17 cellular contexts compared by ENCODE assay signal in the genomic region with DNA sequence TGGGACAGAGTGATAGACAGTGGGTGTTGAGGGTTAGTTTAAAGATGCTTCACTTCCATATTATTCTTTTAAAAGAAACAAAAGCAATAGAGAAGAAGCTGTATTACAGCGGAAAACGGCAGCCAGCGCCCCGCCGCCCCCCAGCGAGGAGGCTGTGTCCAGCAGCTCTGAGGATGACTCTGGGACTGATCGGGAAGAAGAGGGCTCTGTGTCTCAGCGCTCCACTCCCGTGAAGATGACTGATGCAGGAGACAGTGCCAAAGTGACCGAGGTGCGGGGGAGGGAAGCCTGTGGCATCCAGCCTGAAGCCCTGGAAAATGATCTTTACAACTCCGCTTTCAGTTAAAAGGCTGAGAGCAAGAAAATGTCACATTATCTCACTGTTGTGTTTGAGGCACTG.
DNase-seq lines count a peak whose midpoint lies in the region; TF ChIP-seq lines count a peak whose summit lies in the region.
"Had no signal": no experiment of that assay in that cellular context is flagged by ENCODE, and none has a peak within 500 bp of the region (broad histone marks: within the 10 kb centered on the region; RNA-seq: fewer than 3 reads in every experiment).

No MANE protein-coding gene starts in this region.

- H3K4me2 ChIP-seq in H9 (ENCODE audit: insufficient read depth, insufficient read length, low read length) (no peak overlapping the region), mesenchymal stem cell (ENCODE audit: low read length, poor library complexity, severe bottlenecking) (no peak overlapping the region)

- H4K20me1 ChIP-seq in H9 (ENCODE audit: control insufficient read depth, insufficient read depth, insufficient read length) = no peaks in the 10 kb centered on the region

- no peak overlapping the region for H4K5ac ChIP-seq in H9 (ENCODE audit: insufficient read length, low read depth, low read length)

- no peaks in the 10 kb centered on the region for H3K79me1 ChIP-seq in H9 (ENCODE audit: insufficient read depth, low read depth, low read length, poor library complexity, severe bottlenecking)
- H3K79me1 ChIP-seq in mesenchymal stem cell (replicated peaks; ENCODE audit: low read length, poor library complexity, severe bottlenecking) = no peaks in the 10 kb centered on the region

- H4K8ac ChIP-seq in H9 (replicated peaks; ENCODE audit: insufficient read length, low read depth, low read length) (no peak overlapping the region), mesenchymal stem cell (ENCODE audit: low read length) (no peak overlapping the region)

- H3K9ac ChIP-seq in H9 (ENCODE audit: extremely low read depth, insufficient read length, low read length) = no peak overlapping the region
- peak overlapping the region; percentile 45 for H3K9ac ChIP-seq in mesenchymal stem cell (ENCODE audit: low read length)

- no peak overlapping the region for H3T11ph ChIP-seq in H9 (ENCODE audit: low read length)

- no peak overlapping the region for H2BK15ac ChIP-seq in H9 (ENCODE audit: low read depth, low read length)
- no peak overlapping the region for H2BK15ac ChIP-seq in mesenchymal stem cell (ENCODE audit: low read depth, poor library complexity, severe bottlenecking)

- H3K36me3 Mint-ChIP-seq in H9 (ENCODE audit: insufficient read depth in 1 of 3, low read depth in 3 of 3) = peaks cover 5 to 11% (median 5%) of the 10 kb centered on the region in 3 experiments

- H3K23ac ChIP-seq in H9 (ENCODE audit: insufficient read length, low read depth, low read length) (no peak overlapping the region), mesenchymal stem cell (ENCODE audit: low read length in 2 of 2) (no peak overlapping the region)

- H3K9me3 ChIP-seq in H9 (ENCODE audit: control insufficient read depth, low read depth, low read length) (no peaks in the 10 kb centered on the region), mesenchymal stem cell (ENCODE audit: control insufficient read depth, low read length) (no peaks in the 10 kb centered on the region), testis (no peaks in the 10 kb centered on the region), spleen (no peaks in the 10 kb centered on the region)
- H3K9me3 ChIP-seq: colonic mucosa, heart right ventricle, pancreas had no signal

- no peak overlapping the region for H2AFZ ChIP-seq in H9 (ENCODE audit: low read length)
- no peak overlapping the region for H2AFZ ChIP-seq in mesenchymal stem cell (ENCODE audit: low read depth, low read length)
- H2AFZ ChIP-seq: PC-9 had no signal

- H3K14ac ChIP-seq in H9 (ENCODE audit: insufficient read depth, low read length) (no peak overlapping the region), mesenchymal stem cell (ENCODE audit: low read length in 2 of 2) (no peak overlapping the region)

- no peak overlapping the region for H2BK5ac ChIP-seq in H9 (ENCODE audit: insufficient read length, low read length)
- H2BK5ac ChIP-seq in mesenchymal stem cell (ENCODE audit: low read depth, low read length, poor library complexity, severe bottlenecking) = no peak overlapping the region

- no peaks in the 10 kb centered on the region for H3K27me3 ChIP-seq in H9 (ENCODE audit: insufficient read depth, low read length)
- H3K27me3 ChIP-seq in brain microvascular endothelial cell (replicated peaks) = no peaks in the 10 kb centered on the region
- no peaks in the 10 kb centered on the region for H3K27me3 ChIP-seq in mesenchymal stem cell (ENCODE audit: control insufficient read depth in 1 of 2, insufficient read depth in 1 of 2, low read length in 2 of 2)
- no peaks in the 10 kb centered on the region for H3K27me3 ChIP-seq in testis
- no peaks in the 10 kb centered on the region for H3K27me3 ChIP-seq in spleen (replicated peaks in 1 of 7)
- H3K27me3 ChIP-seq: colonic mucosa, heart right ventricle, pancreas had no signal

- H3K4me3 ChIP-seq in brain microvascular endothelial cell (ENCODE audit: low read depth, low read length) (no peak overlapping the region), mesenchymal stem cell (ENCODE audit: insufficient read depth in 1 of 2, low read depth in 1 of 2, low read length in 2 of 2) (no peak overlapping the region), testis (no peak overlapping the region), spleen (no peak overlapping the region)
- H3K4me3 ChIP-seq: colonic mucosa, heart right ventricle, pancreas, PC-9 had no signal

- TF ChIP-seq CTCF in H9 (conservative IDR thresholded peaks at IDR 0.05) (no peak), brain microvascular endothelial cell (IDR thresholded peaks at IDR 0.05; ENCODE audit: low read depth, low read length, missing control alignments) (peak; percentile 56), testis (IDR thresholded peaks at IDR 0.05) (no peak), spleen (IDR thresholded peaks at IDR 0.05 in 8 of 11, conservative IDR thresholded peaks at IDR 0.05 in 3 of 11) (no peak)

- WGBS in H9 (ENCODE audit: extremely low coverage, insufficient read length, low lambda C conversion rate) = no CpG with 5 or more reads among the region's 12 CpGs
- 67% methylated on average over 12 of the region's 12 CpGs for WGBS in mesenchymal stem cell
- WGBS in testis, 2 donors = 71 to 81% methylated on average over 12 of the region's 12 CpGs
- 83 to 93% (median 88%) methylated on average over 12 of the region's 12 CpGs for WGBS in spleen, 5 donors

- no peak overlapping the region for H4K91ac ChIP-seq in H9 (ENCODE audit: insufficient read length, low read depth, low read length)
- no peak overlapping the region for H4K91ac ChIP-seq in mesenchymal stem cell (ENCODE audit: low read length)

- H2AK5ac ChIP-seq in H9 (ENCODE audit: insufficient read length, low read length) = no peak overlapping the region
- peak overlapping the region; percentile 71 for H2AK5ac ChIP-seq in mesenchymal stem cell (ENCODE audit: low read length, severe bottlenecking)

- H3K4ac ChIP-seq in H9 (ENCODE audit: low read depth, low read length) (no peak overlapping the region), mesenchymal stem cell (ENCODE audit: low read depth in 1 of 2, low read length in 2 of 2) (no peak overlapping the region)

- no peaks in the 10 kb centered on the region for H3K36me3 ChIP-seq in brain microvascular endothelial cell (replicated peaks)
- H3K36me3 ChIP-seq in mesenchymal stem cell (ENCODE audit: control insufficient read depth in 1 of 2, insufficient read depth in 2 of 2, low read depth in 1 of 2, low read length in 2 of 2) = peaks cover 0 to 19% of the 10 kb centered on the region in 2 experiments
- no peaks in the 10 kb centered on the region for H3K36me3 ChIP-seq in testis (ENCODE audit: low read depth, missing control alignments)
- peaks cover 0 to 91% (median 24%) of the 10 kb centered on the region in 6 donors for H3K36me3 ChIP-seq in spleen
- H3K36me3 ChIP-seq: colonic mucosa, pancreas, WERI-Rb-1 had no signal

- peaks cover 3% of the 10 kb centered on the region; the same call in 1 of the 2 replicates for H3K4me1 ChIP-seq in H9 (ENCODE audit: insufficient read depth, low read length)
- peaks cover 5% of the 10 kb centered on the region for H3K4me1 ChIP-seq in mesenchymal stem cell (ENCODE audit: control insufficient read depth, insufficient read depth, low read depth, low read length)
- H3K4me1 ChIP-seq in testis = no peaks in the 10 kb centered on the region
- peaks cover 0 to 28% (median 10%) of the 10 kb centered on the region in 6 donors for H3K4me1 ChIP-seq in spleen
- H3K4me1 ChIP-seq: colonic mucosa had no signal

- no peak overlapping the region for H2BK20ac ChIP-seq in H9 (ENCODE audit: low read depth, low read length, poor library complexity, severe bottlenecking)

- H3K9me3 Mint-ChIP-seq in H9 = no peaks in the 10 kb centered on the region
- H3K9me3 Mint-ChIP-seq: activated T-helper 17 cell treated with anti-CD3 and anti-CD28 coated beads, Interleukin-2, amount 50 U/mL, for 72 hours; stimulated activated naive B cell treated with anti-CD40 and anti-IgM and Interleukin-4, amounts not matched to agents 10 μg/mL and 1 μg/mL and 100 μg/mL, for 72 hours had no signal

- H3K27ac ChIP-seq in H9 (ENCODE audit: insufficient read length, low read depth, low read length) = no peak overlapping the region
- H3K27ac ChIP-seq in brain microvascular endothelial cell = peak overlapping the region; percentile 51
- no peak overlapping the region for H3K27ac ChIP-seq in mesenchymal stem cell (ENCODE audit: low read length, poor library complexity, severe bottlenecking)
- no peak overlapping the region for H3K27ac ChIP-seq in testis
- no peak overlapping the region for H3K27ac ChIP-seq in spleen
- H3K27ac ChIP-seq: colonic mucosa, heart right ventricle, pancreas, PC-9, WERI-Rb-1 had no signal

- H3K4me1 Mint-ChIP-seq in H9 = peaks cover 14 to 25% of the 10 kb centered on the region in 2 experiments
- H3K4me1 Mint-ChIP-seq: activated T-helper 17 cell treated with anti-CD3 and anti-CD28 coated beads, Interleukin-2, amount 50 U/mL, for 72 hours had no signal

- TF ChIP-seq POLR2A in testis (IDR thresholded peaks at IDR 0.05) (no peak), spleen (IDR thresholded peaks at IDR 0.05) (no peak)

- H2BK120ac ChIP-seq in H9 (ENCODE audit: low read depth, low read length, poor library complexity, severe bottlenecking) (no peak overlapping the region), mesenchymal stem cell (ENCODE audit: low read depth, low read length) (peak overlapping the region; percentile 30)

- H3K27me3 Mint-ChIP-seq in H9 (ENCODE audit: low read depth) = no peaks in the 10 kb centered on the region
- H3K27me3 Mint-ChIP-seq: activated T-helper 17 cell treated with anti-CD3 and anti-CD28 coated beads, Interleukin-2, amount 50 U/mL, for 72 hours; stimulated activated naive B cell treated with anti-CD40 and anti-IgM and Interleukin-4, amounts not matched to agents 10 μg/mL and 1 μg/mL and 100 μg/mL, for 72 hours had no signal

- no peak overlapping the region for H3K56ac ChIP-seq in H9 (ENCODE audit: insufficient read length, low read depth, low read length)

- H3K18ac ChIP-seq in H9 (ENCODE audit: insufficient read length, low read depth, low read length) (no peak overlapping the region), mesenchymal stem cell (ENCODE audit: low read depth in 1 of 2, low read length in 2 of 2) (peak overlapping the region in 1 of 2 experiments; percentile 28)

- in situ Hi-C loops in brain microvascular endothelial cell (cut with HindIII; ENCODE audit: low pct_ligation_motif_present, low sequenced_read_pairs) = no loop called here

- peak; percentile 49 for DNase-seq in H9
- peak; percentile 58 for DNase-seq in brain microvascular endothelial cell
- peak; percentile 18 for DNase-seq in mesenchymal stem cell
- DNase-seq in testis = peak; percentile 54
- DNase-seq in HUDEP-2 (lab: John Stamatoyannopoulos, UW; ENCODE audit: unreplicated experiment in 76 of 76) = no peak
- no peak for DNase-seq in foreskin melanocyte
- DNase-seq in spleen = no peak
- DNase-seq: colonic mucosa; heart right ventricle; NCI-H1694 treated with DMSO at 0.1 percent for 48 hours; NCI-H526; pancreas; PC-9; stimulated activated naive B cell treated with anti-CD40 and anti-IgM and Interleukin-4, amounts not matched to agents 10 μg/mL and 1 μg/mL and 100 μg/mL, for 72 hours; SW 1271; WERI-Rb-1 had no signal

- no peaks in the 10 kb centered on the region for H3K79me2 ChIP-seq in H9 (ENCODE audit: insufficient read depth, low read length)

- H3K27ac Mint-ChIP-seq in H9 = peak overlapping the region in 2 of 3 experiments; percentile 29 to 31; a peak in 3 of 7 replicates
- H3K27ac Mint-ChIP-seq: activated T-helper 17 cell treated with anti-CD3 and anti-CD28 coated beads, Interleukin-2, amount 50 U/mL, for 72 hours; stimulated activated naive B cell treated with anti-CD40 and anti-IgM and Interleukin-4, amounts not matched to agents 10 μg/mL and 1 μg/mL and 100 μg/mL, for 72 hours had no signal

- no peak overlapping the region for H3K4me3 Mint-ChIP-seq in H9
- H3K4me3 Mint-ChIP-seq: activated T-helper 17 cell treated with anti-CD3 and anti-CD28 coated beads, Interleukin-2, amount 50 U/mL, for 72 hours; stimulated activated naive B cell treated with anti-CD40 and anti-IgM and Interleukin-4, amounts not matched to agents 10 μg/mL and 1 μg/mL and 100 μg/mL, for 72 hours had no signal

- intact Hi-C loops in testis (cut with DNase I; ENCODE audit: low total_unique reads) (no loop called here), spleen (cut with DNase I; ENCODE audit: low total_unique reads) (no loop called here)

- H2BK12ac ChIP-seq in H9 (ENCODE audit: insufficient read length, low read depth, low read length) = no peak overlapping the region
- peak overlapping the region in 1 of 2 experiments; percentile 67 for H2BK12ac ChIP-seq in mesenchymal stem cell (ENCODE audit: low read length in 2 of 2)

- no peaks in the 10 kb centered on the region for H3K23me2 ChIP-seq in H9 (ENCODE audit: insufficient read length, low read depth, low read length, poor library complexity, severe bottlenecking)

Comparison
In these comparisons a context has a peak if more than half of its experiments do, and no peak if none do; other contexts are left out.
1. DNase-seq: peak in H9 (single experiment), brain microvascular endothelial cell (single experiment), mesenchymal stem cell (single experiment) and testis (single experiment); none in HUDEP-2 (0 of 76), foreskin melanocyte (single experiment) and spleen (single experiment).